ENCODE assay signal across 7 cellular contexts in genomic region chr6:66159937-66160336, GRCh38.
"Had no signal": no experiment of that assay in that cellular context is flagged by ENCODE, and none has a peak within 500 bp of the region (broad histone marks: within the 10 kb centered on the region; RNA-seq: fewer than 3 reads in every experiment).

No MANE protein-coding gene starts in this region.

- ATAC-seq: K562 had no signal

- FAIRE-seq: HTR-8/SVneo, K562 had no signal

- H3K4me3 ChIP-seq: K562 had no signal

- H3K4me2 ChIP-seq: KMS-11 had no signal

- DNase-seq: IMR-90, KBM-7, KG1 had no signal

- H3K27ac ChIP-seq: HL-60, KMS-11 had no signal

- H3K9ac ChIP-seq: KMS-11 had no signal
